2 cellular contexts compared by ENCODE assay signal in genomic region chr15:60552224-60552623, GRCh38.
A peak's percentile ranks its signal among the peaks of the same experiment; 100 is the strongest.
TF ChIP-seq lines count a peak whose summit lies in the region.

No MANE protein-coding gene starts in this region.

TF ChIP-seq in H1, 55 proteins besides CTCF, POLR2A, EP300 and RAD21:
- TF ChIP-seq CREB1 (IDR thresholded peaks at IDR 0.05) = no peak
- TF ChIP-seq RXRA (IDR thresholded peaks at IDR 0.05; ENCODE audit: insufficient read depth, low read depth, low read length) = no peak
- TF ChIP-seq ZNF274 (IDR thresholded peaks at IDR 0.05; ENCODE audit: borderline replicate concordance, extremely low read depth, low read length) = no peak
- TF ChIP-seq SAP30 (IDR thresholded peaks at IDR 0.05; ENCODE audit: insufficient read depth, insufficient replicate concordance, low read length) = no peak
- TF ChIP-seq TEAD4 (IDR thresholded peaks at IDR 0.05; ENCODE audit: low read depth, low read length) = peak; percentile 54
- no peak for TF ChIP-seq BRCA1 (IDR thresholded peaks at IDR 0.05; ENCODE audit: low read depth, low read length)
- TF ChIP-seq, protein P1, sequence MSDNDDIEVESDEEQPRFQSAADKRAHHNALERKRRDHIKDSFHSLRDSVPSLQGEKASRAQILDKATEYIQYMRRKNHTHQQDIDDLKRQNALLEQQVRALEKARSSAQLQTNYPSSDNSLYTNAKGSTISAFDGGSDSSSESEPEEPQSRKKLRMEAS (IDR thresholded peaks at IDR 0.05) = no peak
- TF ChIP-seq SRF (IDR thresholded peaks at IDR 0.05; ENCODE audit: low read depth, low read length) = no peak

TF ChIP-seq in HepG2, 621 proteins besides CTCF, POLR2A, EP300 and RAD21:
- no peak for TF ChIP-seq ZNF496 (CRISPR knock-in tag; IDR thresholded peaks at IDR 0.05; ENCODE audit: insufficient replicate concordance)
- TF ChIP-seq ZNF282 (IDR thresholded peaks at IDR 0.05; ENCODE audit: partially characterized antibody) = no peak
- no peak for TF ChIP-seq SRSF9 (IDR thresholded peaks at IDR 0.05; ENCODE audit: borderline replicate concordance, insufficient read depth, low read depth, low read length, poor library complexity, severe bottlenecking)
- TF ChIP-seq RELA (CRISPR knock-in tag; IDR thresholded peaks at IDR 0.05) = no peak
- TF ChIP-seq SP2 (CRISPR knock-in tag; IDR thresholded peaks at IDR 0.05) = no peak
